8 cellular contexts compared by ENCODE assay signal in the genomic region with DNA sequence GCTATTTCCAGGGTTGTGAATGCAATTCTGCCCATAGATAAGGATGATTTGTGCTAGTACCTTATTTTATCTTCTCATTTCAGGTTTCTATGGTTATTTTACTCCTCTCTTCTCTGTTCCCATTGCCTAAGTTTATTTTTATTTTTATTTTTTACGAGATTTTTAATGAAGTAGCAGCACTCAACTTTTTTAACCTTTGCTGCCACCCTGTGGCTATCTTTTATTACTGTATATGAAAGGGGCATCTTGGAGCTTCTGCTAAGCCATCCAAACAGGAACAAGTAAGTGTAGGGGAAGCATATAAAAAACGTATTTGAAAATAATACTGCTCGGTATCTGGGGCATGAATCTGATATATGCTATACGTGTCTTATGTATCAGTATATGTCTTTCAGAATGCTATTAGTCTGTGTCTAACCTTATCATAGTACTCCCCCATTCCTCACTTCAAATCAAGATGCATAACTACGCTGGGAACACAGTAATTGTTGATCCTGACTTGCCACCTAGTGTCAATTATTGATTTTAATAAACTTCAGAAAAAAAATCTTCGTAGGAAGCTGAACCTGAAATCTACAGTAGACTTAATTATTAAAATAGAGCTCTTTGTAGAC.
DNase-seq lines count a peak whose midpoint lies in the region; ATAC-seq and TF ChIP-seq lines count a peak whose summit lies in the region.

No MANE protein-coding gene starts in this region.

- TF ChIP-seq CTCF in LNCaP clone FGC (IDR thresholded peaks at IDR 0.05; ENCODE audit: control insufficient read depth, extremely low read depth, insufficient read depth) (peak; percentile 61), activated B cell treated with CpG ODN at 0.5 μM for 24 hours (IDR thresholded peaks at IDR 0.05) (no peak)

- no peak overlapping the region for H3K4me3 Mint-ChIP-seq in activated B cell treated with CpG ODN at 0.5 μM for 24 hours

- no peaks in the 10 kb centered on the region for H3K9me3 Mint-ChIP-seq in activated B cell treated with CpG ODN at 0.5 μM for 24 hours

- peaks cover 6% of the 10 kb centered on the region for H3K27me3 Mint-ChIP-seq in activated B cell treated with CpG ODN at 0.5 μM for 24 hours

- intact Hi-C loops in activated B cell treated with CpG ODN at 0.5 μM for 24 hours (cut with micrococcal nuclease) (loop anchor here (1.0 kb wide), 3 partner anchors 367 to 505 kb away; no protein-coding TSS in a partner anchor), left ventricle myocardium superior (cut with micrococcal nuclease) (loop anchor here (5.0 to 10.0 kb wide), 2 partner anchors 97 to 365 kb away; no protein-coding TSS in a partner anchor)

- no peak overlapping the region for H3K27ac Mint-ChIP-seq in activated B cell treated with CpG ODN at 0.5 μM for 24 hours

- POLR2A ChIA-PET in activated B cell treated with CpG ODN at 0.5 μM for 24 hours (lab: Charles Lee), result no interaction called here

- H3K4me1 Mint-ChIP-seq in activated B cell treated with CpG ODN at 0.5 μM for 24 hours, result no peaks in the 10 kb centered on the region

- CTCF ChIA-PET in activated B cell treated with CpG ODN at 0.5 μM for 24 hours (lab: Charles Lee), result interaction anchor here (0.6 to 3.6 kb wide), 17 partner anchors 10 to 505 kb away, joined by 3 to 26 read pairs (median 4); no protein-coding TSS in a partner anchor

- no peaks in the 10 kb centered on the region for H3K36me3 Mint-ChIP-seq in activated B cell treated with CpG ODN at 0.5 μM for 24 hours (ENCODE audit: low read depth)

- H3K4me3 ChIP-seq in LNCaP clone FGC (ENCODE audit: low read depth, low read length), result no peak overlapping the region

- ATAC-seq in activated B cell treated with CpG ODN at 0.5 μM for 24 hours (ENCODE audit: low read depth) (peak; percentile 60), left ventricle myocardium superior (peak; percentile 47), HG03045 (IDR thresholded peaks at IDR 0.05; ENCODE audit: unreplicated experiment) (no peak), GM19467 (IDR thresholded peaks at IDR 0.05; ENCODE audit: unreplicated experiment) (no peak)
- ATAC-seq in stimulated activated naive CD8-positive, alpha-beta T cell treated with anti-CD3 and anti-CD28 coated beads, Interleukin-15, Interleukin-2, amounts not matched to agents 100 U/mL and 50 U/mL, for 24 hours, result peak; percentile 77

- DNase-seq in SIG-M5 treated with dmso at 0.1 percent for 504 hours (lab: John Stamatoyannopoulos, UW; ENCODE audit: unreplicated experiment) (peak; percentile 81), SIG-M5 (lab: John Stamatoyannopoulos, UW) (no peak), LNCaP clone FGC (ENCODE audit: low read depth) (peak; percentile 42), activated B cell treated with CpG ODN at 0.5 μM for 24 hours (no peak), left ventricle myocardium superior (no peak)
- no peak for DNase-seq in stimulated activated naive CD8-positive, alpha-beta T cell treated with anti-CD3 and anti-CD28 coated beads, Interleukin-15, Interleukin-2, amounts not matched to agents 100 U/mL and 50 U/mL, for 24 hours

Comparison
In these comparisons a context has a peak if more than half of its experiments do, and no peak if none do; other contexts are left out.
1. DNase-seq: peak in SIG-M5 treated with dmso at 0.1 percent for 504 hours (single experiment) and LNCaP clone FGC (single experiment); none in SIG-M5 (single experiment), activated B cell treated with CpG ODN at 0.5 μM for 24 hours (single experiment), left ventricle myocardium superior (single experiment) and stimulated activated naive CD8-positive, alpha-beta T cell treated with anti-CD3 and anti-CD28 coated beads, Interleukin-15, Interleukin-2, amounts not matched to agents 100 U/mL and 50 U/mL, for 24 hours (single experiment).
2. ATAC-seq: peak in activated B cell treated with CpG ODN at 0.5 μM for 24 hours (single experiment), left ventricle myocardium superior (single experiment) and stimulated activated naive CD8-positive, alpha-beta T cell treated with anti-CD3 and anti-CD28 coated beads, Interleukin-15, Interleukin-2, amounts not matched to agents 100 U/mL and 50 U/mL, for 24 hours (single experiment); none in HG03045 (single experiment) and GM19467 (single experiment).